Comparison of ENCODE assay signal across 19 cellular contexts in the genomic region with DNA sequence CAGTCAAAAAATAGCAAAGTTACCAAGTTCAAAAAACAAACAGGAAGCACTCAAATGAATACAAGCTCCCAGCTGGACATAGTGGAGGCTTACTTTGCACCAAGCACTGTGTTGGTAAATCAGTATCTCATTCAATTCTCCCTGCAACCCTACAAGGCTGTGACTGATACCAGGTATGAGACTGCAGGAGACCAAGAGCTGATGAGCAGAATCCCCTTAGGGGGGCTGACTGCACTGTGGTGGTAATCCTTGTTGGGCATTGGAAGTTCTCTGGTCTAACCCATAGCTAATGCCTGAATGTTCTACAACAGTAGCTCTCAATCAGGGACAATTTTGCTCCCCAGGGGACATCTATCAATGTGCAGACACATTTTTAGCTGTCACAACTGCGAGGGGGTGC. TPM values are rescaled to one million over a fixed set of nuclear protein-coding genes. Genes with fewer than 3 reads are reported as not detected.
DNase-seq lines count a peak whose midpoint lies in the region; ATAC-seq, FAIRE-seq and TF ChIP-seq lines count a peak whose summit lies in the region.
"Had no signal": no experiment of that assay in that cellular context is flagged by ENCODE, and none has a peak within 500 bp of the region (broad histone marks: within the 10 kb centered on the region; RNA-seq: fewer than 3 reads in every experiment).

No MANE protein-coding gene starts in this region.

- ATAC-seq in right cardiac atrium (no peak), GM23338 (no peak)
- ATAC-seq: CD8-positive, alpha-beta T cell had no signal

- no peak for FAIRE-seq in astrocyte (lab: Jason Lieb, UNC)
- FAIRE-seq: A204.1, D721Med, GM12892, GM19239 had no signal

- peak overlapping the region; percentile 19 for H3K27ac Mint-ChIP-seq in astrocyte (ENCODE audit: unreplicated experiment)
- H3K27ac Mint-ChIP-seq in GM23338, result no peak overlapping the region
- H3K27ac Mint-ChIP-seq: CD14-positive monocyte; CD8-positive, alpha-beta T cell had no signal

- in situ Hi-C loops in G401 (cut with HindIII; ENCODE audit: low sequenced_read_pairs), result no loop called here

- H3K4me2 ChIP-seq in astrocyte (ENCODE audit: low read length) (no peak overlapping the region), GM23338 (no peak overlapping the region)

- H3K27ac ChIP-seq in cardiac muscle cell (peak overlapping the region; percentile 84), right cardiac atrium (ENCODE audit: low read length) (no peak overlapping the region), astrocyte (ENCODE audit: low read depth, low read length) (no peak overlapping the region), layer of hippocampus (ENCODE audit: low read depth, low read length) (peak overlapping the region; percentile 0), GM23338 (ENCODE audit: low read depth) (no peak overlapping the region)

- H3K4me1 ChIP-seq in cardiac muscle cell (ENCODE audit: low read depth) (peaks cover 96% of the 10 kb centered on the region), right cardiac atrium (ENCODE audit: control insufficient read depth, insufficient read depth, low read length) (peaks cover 10% of the 10 kb centered on the region), astrocyte (ENCODE audit: insufficient read depth, low read length) (peaks cover 28% of the 10 kb centered on the region), GM23338 (ENCODE audit: insufficient read depth) (peaks cover 51% of the 10 kb centered on the region)

- H3K27me3 ChIP-seq in cardiac muscle cell (no peaks in the 10 kb centered on the region), right cardiac atrium (ENCODE audit: control insufficient read depth, insufficient read depth) (no peaks in the 10 kb centered on the region), astrocyte (ENCODE audit: insufficient read depth, low read length) (no peaks in the 10 kb centered on the region), layer of hippocampus (ENCODE audit: control insufficient read depth, insufficient read depth, low read length) (no peaks in the 10 kb centered on the region), GM23338 (ENCODE audit: insufficient read depth) (no peaks in the 10 kb centered on the region)

- no peak for TF ChIP-seq CTCF in cardiac muscle cell (IDR thresholded peaks at IDR 0.05; ENCODE audit: low read depth, low read length)
- no peak for TF ChIP-seq CTCF in astrocyte (IDR thresholded peaks at IDR 0.05; ENCODE audit: insufficient read depth, low read depth, low read length)
- no peak for TF ChIP-seq CTCF in GM23338 (conservative IDR thresholded peaks at IDR 0.05; ENCODE audit: low read depth in 2 of 2)

- H3K9me3 ChIP-seq in cardiac muscle cell (ENCODE audit: low read depth), result no peaks in the 10 kb centered on the region
- H3K9me3 ChIP-seq in right cardiac atrium (ENCODE audit: control insufficient read depth, low read length), result no peaks in the 10 kb centered on the region
- no peaks in the 10 kb centered on the region for H3K9me3 ChIP-seq in astrocyte (ENCODE audit: insufficient read depth, low read depth, low read length)

- no peak overlapping the region for H3K4me3 Mint-ChIP-seq in astrocyte (ENCODE audit: unreplicated experiment)
- no peak overlapping the region for H3K4me3 Mint-ChIP-seq in GM23338
- H3K4me3 Mint-ChIP-seq: CD14-positive monocyte; CD8-positive, alpha-beta T cell had no signal

- no peaks in the 10 kb centered on the region for H3F3A ChIP-seq in GM23338 (replicated peaks; ENCODE audit: low read depth)

- peaks cover 78% of the 10 kb centered on the region for H4K20me1 ChIP-seq in astrocyte (ENCODE audit: insufficient read depth, low read length)
- H4K20me1 ChIP-seq in GM23338 (replicated peaks; ENCODE audit: insufficient read depth), result no peaks in the 10 kb centered on the region; the same call in 1 of the 2 replicates

- H3K4me1 Mint-ChIP-seq in astrocyte (ENCODE audit: low read depth, unreplicated experiment) (peaks cover 51% of the 10 kb centered on the region), GM23338 (peaks cover 46% of the 10 kb centered on the region)

- H3K36me3 Mint-ChIP-seq in astrocyte (ENCODE audit: low read depth, unreplicated experiment), result peaks cover 6% of the 10 kb centered on the region
- H3K36me3 Mint-ChIP-seq in GM23338 (ENCODE audit: low read depth), result no peaks in the 10 kb centered on the region
- H3K36me3 Mint-ChIP-seq: CD14-positive monocyte; CD8-positive, alpha-beta T cell had no signal

- no peak overlapping the region for H3K9ac ChIP-seq in astrocyte (ENCODE audit: low read length)

- peaks cover 8% of the 10 kb centered on the region for H3K36me3 ChIP-seq in cardiac muscle cell
- peaks cover 4% of the 10 kb centered on the region for H3K36me3 ChIP-seq in astrocyte (ENCODE audit: insufficient read depth, low read length)
- H3K36me3 ChIP-seq in GM23338 (ENCODE audit: insufficient read depth), result no peaks in the 10 kb centered on the region

- H3K27me3 Mint-ChIP-seq in astrocyte (ENCODE audit: low read depth, unreplicated experiment) (no peaks in the 10 kb centered on the region), GM23338 (ENCODE audit: insufficient read depth, low read depth, poor library complexity) (no peaks in the 10 kb centered on the region)

- 49% methylated on average over 1 of the region's 1 CpG for WGBS in right cardiac atrium

- DNase-seq in cardiac muscle cell (ENCODE audit: low read depth in 1 of 2, low spot score in 1 of 2) (no peak), right cardiac atrium (no peak), G401 (ENCODE audit: low spot score) (peak; percentile 45), astrocyte (ENCODE audit: low read depth) (no peak), GM23338 (ENCODE audit: low spot score) (no peak), A172 (ENCODE audit: low spot score) (no peak), AG20443 (ENCODE audit: low spot score) (no peak)
- DNase-seq: CD8-positive, alpha-beta T cell; DMS153; DMS79 treated with DMSO at 0.1 percent for 48 hours; EL; GDM1; HCEC 1CT had no signal

- H3K4me3 ChIP-seq in cardiac muscle cell, result no peak overlapping the region
- no peak overlapping the region for H3K4me3 ChIP-seq in right cardiac atrium (ENCODE audit: low read length)
- no peak overlapping the region for H3K4me3 ChIP-seq in astrocyte (ENCODE audit: insufficient read depth, low read depth, low read length)
- H3K4me3 ChIP-seq in GM23338, result no peak overlapping the region

- no peaks in the 10 kb centered on the region for H3K9me2 ChIP-seq in GM23338 (ENCODE audit: insufficient read depth)

- H2AFZ ChIP-seq in astrocyte (ENCODE audit: low read depth, low read length) (no peak overlapping the region), GM23338 (no peak overlapping the region)

- H3K79me2 ChIP-seq in astrocyte (ENCODE audit: insufficient read depth, low read length) (peaks cover 100% of the 10 kb centered on the region), GM23338 (replicated peaks; ENCODE audit: insufficient read depth) (peaks cover 11% of the 10 kb centered on the region; the same call in 1 of the 2 replicates)

- intact Hi-C loops in right cardiac atrium (cut with DNase I), result no loop called here

- no peaks in the 10 kb centered on the region for H3K9me3 Mint-ChIP-seq in astrocyte (ENCODE audit: unreplicated experiment)
- H3K9me3 Mint-ChIP-seq in GM23338, result no peaks in the 10 kb centered on the region

TF ChIP-seq in GM23338, 12 proteins besides CTCF, POLR2A, EP300 and RAD21:
- TF ChIP-seq EZH2phosphoT487 (IDR thresholded peaks at IDR 0.05; ENCODE audit: unreplicated experiment), result no peak

RNA-seq across cellular contexts. Expression of a gene that starts 26.0 kb away (rescaled TPM):
- 205 and 267 TPM in 2 replicates for total RNA-seq in cardiac muscle cell
- polyA plus RNA-seq in cardiac muscle cell, result 324 and 381 TPM in 2 replicates
- 100 to 1,000 TPM; 204 to 338 (median 262) TPM for total RNA-seq in right cardiac atrium
- 75.6 TPM for polyA plus RNA-seq in right cardiac atrium
- not detected in 2 replicates for total RNA-seq in G401 (2014; rRNA removed; shearing (Covaris generic))
- 326 and 363 TPM in 2 replicates for total RNA-seq in astrocyte
- 36.9 and 42.6 TPM in 2 replicates for total RNA-seq in GM23338 (2014; rRNA removed; shearing (Covaris generic))
- 14.7 and 15.2 TPM in 2 replicates for polyA plus RNA-seq in GM23338 (2016; fragmentation: Nextera tagmentation; extraction: Ambion mirVana)
- 254 and 285 TPM in 2 replicates for total RNA-seq in A172 (2014; rRNA removed; shearing (Covaris generic))

Comparison
In these comparisons a context has a peak if more than half of its experiments do, and no peak if none do; other contexts are left out.
1. H3K27ac ChIP-seq: peak in cardiac muscle cell (single experiment) and layer of hippocampus (single experiment); none in right cardiac atrium (single experiment), astrocyte (single experiment) and GM23338 (single experiment).
2. RNA of a gene that starts 26.0 kb away (total RNA-seq): 326 to 363 TPM in astrocyte, 204 to 338 TPM in right cardiac atrium, 254 to 285 TPM in A172, 205 to 267 TPM in cardiac muscle cell and 36.9 to 42.6 TPM in GM23338; not detected in G401; every median in the first group is over 10 times any median in the second.